Comparison of ENCODE assay signal across 1 cellular context in genomic region chr20:44776977-44777376, GRCh38.
TF ChIP-seq lines count a peak whose summit lies in the region.

No MANE protein-coding gene starts in this region.

TF ChIP-seq in SK-N-SH, 30 proteins besides CTCF, POLR2A, EP300 and RAD21:
- TF ChIP-seq, protein P1, sequence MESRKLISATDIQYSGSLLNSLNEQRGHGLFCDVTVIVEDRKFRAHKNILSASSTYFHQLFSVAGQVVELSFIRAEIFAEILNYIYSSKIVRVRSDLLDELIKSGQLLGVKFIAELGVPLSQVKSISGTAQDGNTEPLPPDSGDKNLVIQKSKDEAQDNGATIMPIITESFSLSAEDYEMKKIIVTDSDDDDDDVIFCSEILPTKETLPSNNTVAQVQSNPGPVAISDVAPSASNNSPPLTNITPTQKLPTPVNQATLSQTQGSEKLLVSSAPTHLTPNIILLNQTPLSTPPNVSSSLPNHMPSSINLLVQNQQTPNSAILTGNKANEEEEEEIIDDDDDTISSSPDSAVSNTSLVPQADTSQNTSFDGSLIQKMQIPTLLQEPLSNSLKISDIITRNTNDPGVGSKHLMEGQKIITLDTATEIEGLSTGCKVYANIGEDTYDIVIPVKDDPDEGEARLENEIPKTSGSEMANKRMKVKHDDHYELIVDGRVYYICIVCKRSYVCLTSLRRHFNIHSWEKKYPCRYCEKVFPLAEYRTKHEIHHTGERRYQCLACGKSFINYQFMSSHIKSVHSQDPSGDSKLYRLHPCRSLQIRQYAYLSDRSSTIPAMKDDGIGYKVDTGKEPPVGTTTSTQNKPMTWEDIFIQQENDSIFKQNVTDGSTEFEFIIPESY (IDR thresholded peaks at IDR 0.05; ENCODE audit: borderline replicate concordance, low read depth) = no peak
- TF ChIP-seq USF2 (IDR thresholded peaks at IDR 0.05; ENCODE audit: borderline replicate concordance, low read depth, low read length) = no peak
- TF ChIP-seq, protein P2, sequence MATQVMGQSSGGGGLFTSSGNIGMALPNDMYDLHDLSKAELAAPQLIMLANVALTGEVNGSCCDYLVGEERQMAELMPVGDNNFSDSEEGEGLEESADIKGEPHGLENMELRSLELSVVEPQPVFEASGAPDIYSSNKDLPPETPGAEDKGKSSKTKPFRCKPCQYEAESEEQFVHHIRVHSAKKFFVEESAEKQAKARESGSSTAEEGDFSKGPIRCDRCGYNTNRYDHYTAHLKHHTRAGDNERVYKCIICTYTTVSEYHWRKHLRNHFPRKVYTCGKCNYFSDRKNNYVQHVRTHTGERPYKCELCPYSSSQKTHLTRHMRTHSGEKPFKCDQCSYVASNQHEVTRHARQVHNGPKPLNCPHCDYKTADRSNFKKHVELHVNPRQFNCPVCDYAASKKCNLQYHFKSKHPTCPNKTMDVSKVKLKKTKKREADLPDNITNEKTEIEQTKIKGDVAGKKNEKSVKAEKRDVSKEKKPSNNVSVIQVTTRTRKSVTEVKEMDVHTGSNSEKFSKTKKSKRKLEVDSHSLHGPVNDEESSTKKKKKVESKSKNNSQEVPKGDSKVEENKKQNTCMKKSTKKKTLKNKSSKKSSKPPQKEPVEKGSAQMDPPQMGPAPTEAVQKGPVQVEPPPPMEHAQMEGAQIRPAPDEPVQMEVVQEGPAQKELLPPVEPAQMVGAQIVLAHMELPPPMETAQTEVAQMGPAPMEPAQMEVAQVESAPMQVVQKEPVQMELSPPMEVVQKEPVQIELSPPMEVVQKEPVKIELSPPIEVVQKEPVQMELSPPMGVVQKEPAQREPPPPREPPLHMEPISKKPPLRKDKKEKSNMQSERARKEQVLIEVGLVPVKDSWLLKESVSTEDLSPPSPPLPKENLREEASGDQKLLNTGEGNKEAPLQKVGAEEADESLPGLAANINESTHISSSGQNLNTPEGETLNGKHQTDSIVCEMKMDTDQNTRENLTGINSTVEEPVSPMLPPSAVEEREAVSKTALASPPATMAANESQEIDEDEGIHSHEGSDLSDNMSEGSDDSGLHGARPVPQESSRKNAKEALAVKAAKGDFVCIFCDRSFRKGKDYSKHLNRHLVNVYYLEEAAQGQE (IDR thresholded peaks at IDR 0.05; ENCODE audit: low read depth, low read length) = peak; percentile 97
